In genomic region chr12:94690199-94690695, GRCh38 we compare ENCODE assay signal across 16 cellular contexts. TPM values are rescaled to one million over a fixed set of nuclear protein-coding genes. Genes with fewer than 3 reads are reported as not detected.
DNase-seq lines count a peak whose midpoint lies in the region; ATAC-seq, FAIRE-seq and TF ChIP-seq lines count a peak whose summit lies in the region.
"Had no signal": no experiment of that assay in that cellular context is flagged by ENCODE, and none has a peak within 500 bp of the region (broad histone marks: within the 10 kb centered on the region; RNA-seq: fewer than 3 reads in every experiment).

No MANE protein-coding gene starts in this region.

- no peak for TF ChIP-seq RAD21 in A549 (conservative IDR thresholded peaks at IDR 0.05 in 1 of 2, IDR thresholded peaks at IDR 0.05 in 1 of 2)

- DNase-seq in A549 (ENCODE audit: low read depth in 1 of 2, low spot score in 1 of 2) (no peak), renal cortical epithelial cell (ENCODE audit: low read depth) (peak; percentile 25), glutamatergic neuron (no peak), iPS-NIHi7 (ENCODE audit: extremely low spot score) (no peak)
- DNase-seq in stimulated activated naive CD8-positive, alpha-beta T cell treated with anti-CD3 and anti-CD28 coated beads, Interleukin-15, amount 100 ng/mL, for 72 hours = no peak
- no peak for DNase-seq in stimulated activated CD4-positive, alpha-beta T cell treated with anti-CD3 and anti-CD28 coated beads, Interleukin-4, amount 100 ng/mL, for 4 hours
- DNase-seq: COR-L47, GF-D8, midbrain, NCI-H345, OCI-M1 had no signal

- H3K27ac ChIP-seq in A549 (0 out of 6 replicates have a peak overlapping the region, but pooled peaks of 1 of the 2 experiments have one; percentile 20), esophagus (ENCODE audit: low read depth in 2 of 2, low read length in 1 of 2) (peak overlapping the region; percentile 26 to 33), layer of hippocampus (ENCODE audit: low read depth, low read length) (peak overlapping the region; percentile 30)

- no peaks in the 10 kb centered on the region for H3K27me3 ChIP-seq in esophagus (ENCODE audit: control insufficient read depth in 1 of 2, insufficient read depth in 2 of 2, low read length in 2 of 2)
- no peaks in the 10 kb centered on the region for H3K27me3 ChIP-seq in layer of hippocampus (ENCODE audit: control insufficient read depth, insufficient read depth, low read length)

- H3K36me3 ChIP-seq in esophagus (ENCODE audit: control insufficient read depth in 2 of 2, insufficient read depth in 2 of 2, low read length in 1 of 2) = no peaks in the 10 kb centered on the region

- no peak for TF ChIP-seq POLR2A in A549 (IDR thresholded peaks at IDR 0.05; ENCODE audit: low read length)

- ATAC-seq in A549 = no peak; a peak in 2 of 6 replicates
- no peak for ATAC-seq in stimulated activated naive CD8-positive, alpha-beta T cell treated with anti-CD3 and anti-CD28 coated beads, Interleukin-15, amount 100 ng/mL, for 72 hours

- H3K4me1 ChIP-seq in A549 (peaks cover 28% of the 10 kb centered on the region; the same call in 2 of the 3 replicates), esophagus (ENCODE audit: control insufficient read depth in 2 of 2, insufficient read depth in 2 of 2, low read length in 1 of 2) (peaks cover 0 to 3% of the 10 kb centered on the region in 2 donors)

- POLR2A ChIA-PET in A549 (lab: Yijun Ruan, JAX) = no interaction called here

- no peak for FAIRE-seq in A549 (lab: Jason Lieb, UNC)
- FAIRE-seq: A204.1, HTR-8/SVneo had no signal

- H3K4me1 Mint-ChIP-seq in stimulated activated naive CD8-positive, alpha-beta T cell treated with anti-CD3 and anti-CD28 coated beads, Interleukin-15, amount 100 ng/mL, for 72 hours = no peaks in the 10 kb centered on the region
- no peaks in the 10 kb centered on the region for H3K4me1 Mint-ChIP-seq in glutamatergic neuron (ENCODE audit: low read depth, unreplicated experiment)

- no peaks in the 10 kb centered on the region for H3K27me3 Mint-ChIP-seq in stimulated activated naive CD8-positive, alpha-beta T cell treated with anti-CD3 and anti-CD28 coated beads, Interleukin-15, amount 100 ng/mL, for 72 hours
- H3K27me3 Mint-ChIP-seq in glutamatergic neuron (ENCODE audit: unreplicated experiment) = no peaks in the 10 kb centered on the region
- H3K27me3 Mint-ChIP-seq: stimulated activated naive CD8-positive, alpha-beta T cell treated with anti-CD3 and anti-CD28 coated beads, Interleukin-15, Interleukin-2, amounts not matched to agents 100 ng/mL and 50 ng/mL, for 24 hours had no signal

- no peak for TF ChIP-seq EP300 in A549 (IDR thresholded peaks at IDR 0.05)

- no peak overlapping the region for H3K4me3 ChIP-seq in A549
- no peak overlapping the region for H3K4me3 ChIP-seq in esophagus (ENCODE audit: low read depth in 1 of 2, low read length in 2 of 2)

- no peaks in the 10 kb centered on the region for H3K36me3 Mint-ChIP-seq in glutamatergic neuron (ENCODE audit: unreplicated experiment)

- H3K9me3 Mint-ChIP-seq in stimulated activated naive CD8-positive, alpha-beta T cell treated with anti-CD3 and anti-CD28 coated beads, Interleukin-15, amount 100 ng/mL, for 72 hours = no peaks in the 10 kb centered on the region
- no peaks in the 10 kb centered on the region for H3K9me3 Mint-ChIP-seq in glutamatergic neuron (ENCODE audit: unreplicated experiment)
- H3K9me3 Mint-ChIP-seq: stimulated activated naive CD8-positive, alpha-beta T cell treated with anti-CD3 and anti-CD28 coated beads, Interleukin-15, Interleukin-2, amounts not matched to agents 100 ng/mL and 50 ng/mL, for 24 hours had no signal

- H3K4me3 Mint-ChIP-seq in stimulated activated naive CD8-positive, alpha-beta T cell treated with anti-CD3 and anti-CD28 coated beads, Interleukin-15, amount 100 ng/mL, for 72 hours = no peak overlapping the region
- H3K4me3 Mint-ChIP-seq in glutamatergic neuron (ENCODE audit: unreplicated experiment) = no peak overlapping the region
- H3K4me3 Mint-ChIP-seq: stimulated activated naive CD8-positive, alpha-beta T cell treated with anti-CD3 and anti-CD28 coated beads, Interleukin-15, Interleukin-2, amounts not matched to agents 100 ng/mL and 50 ng/mL, for 24 hours had no signal

- WGBS in A549 (ENCODE audit: missing lambda C conversion rate) = 32% methylated on average over 4 of the region's 4 CpGs
- 14 to 18% methylated on average over 4 of the region's 4 CpGs for WGBS in esophagus, 2 donors

- peak overlapping the region; percentile 37; the same call in 2 of the 3 replicates for H3K4me2 ChIP-seq in A549

- no peaks in the 10 kb centered on the region for H3K9me3 ChIP-seq in A549
- no peaks in the 10 kb centered on the region for H3K9me3 ChIP-seq in esophagus (ENCODE audit: control insufficient read depth in 2 of 2, insufficient read depth in 1 of 2, low read depth in 1 of 2, low read length in 1 of 2)

- CTCF ChIA-PET in A549 (lab: Yijun Ruan, JAX) = interaction anchor here (0.7 kb wide), 1 partner anchor 86 kb away, joined by 3 read pairs; no protein-coding TSS in a partner anchor

- H3K27ac Mint-ChIP-seq in stimulated activated naive CD8-positive, alpha-beta T cell treated with anti-CD3 and anti-CD28 coated beads, Interleukin-15, amount 100 ng/mL, for 72 hours = no peak overlapping the region
- H3K27ac Mint-ChIP-seq in glutamatergic neuron (ENCODE audit: unreplicated experiment) = no peak overlapping the region
- H3K27ac Mint-ChIP-seq: stimulated activated naive CD8-positive, alpha-beta T cell treated with anti-CD3 and anti-CD28 coated beads, Interleukin-15, Interleukin-2, amounts not matched to agents 100 ng/mL and 50 ng/mL, for 24 hours had no signal

- TF ChIP-seq CTCF in A549 (IDR thresholded peaks at IDR 0.05) (no peak), glutamatergic neuron (IDR thresholded peaks at IDR 0.05; ENCODE audit: partially characterized antibody, unreplicated experiment) (no peak)

TF ChIP-seq in A549, 52 proteins besides CTCF, POLR2A, EP300 and RAD21:
- no peak for TF ChIP-seq KDM5A (IDR thresholded peaks at IDR 0.05)
- no peak for TF ChIP-seq KDM1A (IDR thresholded peaks at IDR 0.05; ENCODE audit: low read depth)
- no peak for TF ChIP-seq JUNB (IDR thresholded peaks at IDR 0.05)
- TF ChIP-seq EHF (CRISPR knock-in tag; IDR thresholded peaks at IDR 0.05) = no peak
- no peak for TF ChIP-seq CHD2 (IDR thresholded peaks at IDR 0.05; ENCODE audit: low read length, partially characterized antibody)
- no peak for TF ChIP-seq RARB (CRISPR knock-in tag; IDR thresholded peaks at IDR 0.05)
- no peak for TF ChIP-seq RNF2 (IDR thresholded peaks at IDR 0.05; ENCODE audit: borderline replicate concordance, low read depth)
- no peak for TF ChIP-seq TP53 (CRISPR knock-in tag; IDR thresholded peaks at IDR 0.05)
- no peak for TF ChIP-seq RFX5 (IDR thresholded peaks at IDR 0.05)
- no peak for TF ChIP-seq MAFK (IDR thresholded peaks at IDR 0.05; ENCODE audit: partially characterized antibody)
- no peak for TF ChIP-seq HMGXB4 (CRISPR knock-in tag; IDR thresholded peaks at IDR 0.05; ENCODE audit: borderline replicate concordance)
- no peak for TF ChIP-seq CBX8 (IDR thresholded peaks at IDR 0.05)
- no peak for TF ChIP-seq CBX2 (IDR thresholded peaks at IDR 0.05; ENCODE audit: borderline replicate concordance, low read depth)

RNA-seq across cellular contexts. Expression of gene TMCC3, which starts 39.9 kb away (rescaled TPM):
- polyA plus RNA-seq in A549 (2011; rRNA removed) (0.60 and 0.62 TPM in 2 replicates), A549 (2017; fragmentation: RNase III; extraction: RNeasy Plus Mini Kit Qiagen cat#74134 plus additional on column Dnase treatment) (0.42 to 0.57 TPM (median 0.50 TPM) in 3 replicates), esophagus (1 to 10 TPM; 2.5 to 3.0 TPM)
- polyA plus RNA-seq in A549 (2012; cell fraction: cytosol; rRNA removed) = 0.05 and 0.08 TPM in 2 replicates
- 0.05 and 0.09 TPM in 2 replicates for polyA plus RNA-seq in A549 (2012; cell fraction: nucleus; rRNA removed)
- polyA minus RNA-seq in A549 (2011; rRNA and poly(A)+ RNA removed) = 0.44 and 0.45 TPM in 2 replicates
- total RNA-seq in renal cortical epithelial cell (10.3 and 19.4 TPM in 2 replicates), glutamatergic neuron (ENCODE audit: unreplicated experiment) (5.7 TPM)
